In the genomic region with DNA sequence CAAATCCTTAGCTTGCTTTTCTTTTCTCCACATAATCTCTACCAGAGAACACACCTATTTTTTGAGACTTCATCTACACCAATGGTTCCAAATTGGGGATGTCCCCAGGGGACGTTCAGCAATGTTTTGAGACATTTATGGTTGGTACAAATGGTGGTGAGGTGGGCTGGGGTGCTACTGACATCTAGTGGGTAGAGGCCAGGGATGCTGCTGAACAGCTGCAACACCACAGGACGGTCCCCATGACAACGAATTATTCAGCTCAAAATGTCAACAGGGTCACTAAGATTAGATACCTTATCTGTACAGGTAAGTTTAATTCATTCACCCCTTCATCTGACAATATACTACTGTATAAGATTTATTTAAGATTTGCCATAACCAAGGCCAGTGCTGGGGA, we compare ENCODE assay signal across 10 cellular contexts. TPM values are rescaled to one million over a fixed set of nuclear protein-coding genes. Genes with fewer than 3 reads are reported as not detected.
A peak's percentile ranks its signal among the peaks of the same experiment; 100 is the strongest.
DNase-seq lines count a peak whose midpoint lies in the region; ATAC-seq lines count a peak whose summit lies in the region.
"Had no signal": no experiment of that assay in that cellular context is flagged by ENCODE, and none has a peak within 500 bp of the region (broad histone marks: within the 10 kb centered on the region; RNA-seq: fewer than 3 reads in every experiment).

No MANE protein-coding gene starts in this region.

- ATAC-seq in esophagus mucosa, result no peak
- ATAC-seq: pancreas had no signal

- DNase-seq in NCI-H2081 (lab: John Stamatoyannopoulos, UW) (peak; percentile 9 to 25), NCI-H2081 treated with DMSO at 0.1 percent for 48 hours (lab: John Stamatoyannopoulos, UW) (no peak), NCI-H1694 (lab: John Stamatoyannopoulos, UW) (peak; percentile 36), dermis blood vessel endothelial cell (peak; percentile 57), retina (peak; percentile 67), activated gamma-delta T cell treated with Interleukin-2 at 50 U/mL for 16 hours (no peak)
- no peak for DNase-seq in activated effector memory CD4-positive, alpha-beta T cell treated with Interleukin-2 at 50 U/mL for 16 hours
- DNase-seq: cortex of kidney, pancreas had no signal

RNA-seq across cellular contexts. Expression of a gene that starts 14.4 kb away (rescaled TPM):
- total RNA-seq in dermis blood vessel endothelial cell (6.5 and 8.8 TPM in 2 replicates), esophagus mucosa (12.1 TPM)

Comparison
In these comparisons a context has a peak if more than half of its experiments do, and no peak if none do; other contexts are left out.
1. DNase-seq: peak in NCI-H2081 (2 of 2), NCI-H1694 (single experiment), dermis blood vessel endothelial cell (single experiment) and retina (single experiment); none in NCI-H2081 treated with DMSO at 0.1 percent for 48 hours (single experiment), activated gamma-delta T cell treated with Interleukin-2 at 50 U/mL for 16 hours (single experiment) and activated effector memory CD4-positive, alpha-beta T cell treated with Interleukin-2 at 50 U/mL for 16 hours (single experiment).